In the genomic region with DNA sequence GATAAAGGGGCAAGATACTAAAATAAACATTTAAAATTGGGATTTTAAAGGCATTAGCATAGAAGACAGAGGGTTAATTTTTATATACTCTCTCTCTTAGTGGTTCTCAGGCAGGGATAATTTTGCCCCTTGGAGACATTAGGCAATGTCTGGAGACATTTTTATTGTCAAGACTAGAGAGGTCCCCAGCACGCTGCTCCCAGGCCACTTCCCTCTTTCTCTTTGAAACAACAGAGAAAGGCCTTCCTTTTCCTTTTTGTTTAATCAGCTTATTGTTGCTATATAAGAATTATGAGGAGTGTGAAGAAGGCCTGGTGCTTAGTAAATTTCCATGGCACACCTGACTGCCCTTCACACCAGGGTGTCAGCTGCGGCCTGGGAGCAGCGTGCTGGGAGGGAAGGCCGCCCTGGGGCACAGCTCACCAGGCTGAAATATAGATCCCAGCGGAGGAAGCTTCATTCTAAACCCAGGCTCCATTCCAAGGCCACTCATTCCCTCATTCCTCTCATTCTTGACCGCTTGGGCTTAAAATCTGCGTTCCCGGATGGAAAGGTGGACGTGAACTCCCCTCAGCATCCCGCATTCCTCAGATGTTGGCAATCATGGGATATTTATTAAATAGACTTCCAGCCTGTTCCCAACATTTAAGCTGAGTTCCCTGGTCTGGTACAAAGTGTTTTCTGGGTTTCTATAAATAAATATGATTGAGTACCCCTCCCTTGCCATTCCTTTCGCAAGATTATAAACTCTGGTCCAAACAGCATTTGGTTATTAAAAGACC, we compare ENCODE assay signal across 13 cellular contexts. TPM values are rescaled to one million over a fixed set of nuclear protein-coding genes. Genes with fewer than 3 reads are reported as not detected.
A peak's percentile ranks its signal among the peaks of the same experiment; 100 is the strongest.
DNase-seq lines count a peak whose midpoint lies in the region; ATAC-seq and TF ChIP-seq lines count a peak whose summit lies in the region.
"Had no signal": no experiment of that assay in that cellular context is flagged by ENCODE, and none has a peak within 500 bp of the region (broad histone marks: within the 10 kb centered on the region; RNA-seq: fewer than 3 reads in every experiment).

No MANE protein-coding gene starts in this region.

- no peaks in the 10 kb centered on the region for H3K79me2 ChIP-seq in PC-3 (ENCODE audit: low read length)

- H3K9me2 ChIP-seq in PC-3 (replicated peaks; ENCODE audit: low read length): no peaks in the 10 kb centered on the region

- CTCF ChIA-PET in PC-3 (lab: Charles Lee): no interaction called here

- intact Hi-C loops in ascending aorta (cut with DNase I) (loop anchor here (1.0 to 5.0 kb wide), 4 partner anchors 21 to 390 kb away; no protein-coding TSS in a partner anchor), PC-3 (cut with micrococcal nuclease) (no loop called here)

- peak in 2 of 4 donors; percentile 70 for TF ChIP-seq EP300 in upper lobe of left lung (IDR thresholded peaks at IDR 0.05)

- H3K9me3 ChIP-seq in ascending aorta (no peaks in the 10 kb centered on the region), muscle layer of duodenum (ENCODE audit: control insufficient read depth in 1 of 2, low read length in 2 of 2) (no peaks in the 10 kb centered on the region), upper lobe of left lung (no peaks in the 10 kb centered on the region), PC-3 (ENCODE audit: low read length) (no peaks in the 10 kb centered on the region)

- H3K4me1 ChIP-seq in ascending aorta: peaks cover 16 to 37% of the 10 kb centered on the region in 2 donors
- H3K4me1 ChIP-seq in muscle layer of duodenum (ENCODE audit: control insufficient read depth in 1 of 2, insufficient read depth in 2 of 2, low read length in 2 of 2): peaks cover 5 to 10% of the 10 kb centered on the region in 2 donors
- H3K4me1 ChIP-seq in upper lobe of left lung: no peaks in the 10 kb centered on the region
- H3K4me1 ChIP-seq in PC-3 (ENCODE audit: insufficient read depth, low read length): no peaks in the 10 kb centered on the region

- no peak overlapping the region for H3K4me2 ChIP-seq in PC-3 (ENCODE audit: low read length)

- ATAC-seq in upper lobe of left lung (ENCODE audit: low FRiP score in 2 of 2): peak in 1 of 2 donors; percentile 45
- ATAC-seq in HG03439 (IDR thresholded peaks at IDR 0.05; ENCODE audit: unreplicated experiment): no peak
- no peak for ATAC-seq in PC-3

- H3K9ac ChIP-seq in PC-3 (ENCODE audit: low read length): no peak overlapping the region

- WGBS in upper lobe of left lung, 2 donors: 78 to 81% methylated on average over 11 of the region's 11 CpGs

- H3K36me3 ChIP-seq in ascending aorta (no peaks in the 10 kb centered on the region), muscle layer of duodenum (ENCODE audit: control insufficient read depth in 1 of 2, insufficient read depth in 2 of 2, low read length in 2 of 2) (no peaks in the 10 kb centered on the region), upper lobe of left lung (no peaks in the 10 kb centered on the region), PC-3 (ENCODE audit: low read depth, low read length) (no peaks in the 10 kb centered on the region)

- BruUV-seq in PC-3 (replicated peaks; lab: Mats Ljungman, UMichigan): no TSS peak

- peak overlapping the region; percentile 94 to 96 for H3K27ac ChIP-seq in ascending aorta
- peak overlapping the region; percentile 56 for H3K27ac ChIP-seq in muscle layer of duodenum (ENCODE audit: low read length)
- peak overlapping the region; percentile 38 to 78 (median 76) for H3K27ac ChIP-seq in upper lobe of left lung
- H3K27ac ChIP-seq in PC-3 (ENCODE audit: low read length): no peak overlapping the region

- POLR2A ChIA-PET in PC-3 (lab: Charles Lee; ENCODE audit: unreplicated experiment): no interaction called here

- no peak overlapping the region for H2AFZ ChIP-seq in PC-3 (ENCODE audit: low read length)

- no peaks in the 10 kb centered on the region for H4K20me1 ChIP-seq in PC-3 (ENCODE audit: low read length)

- TF ChIP-seq CTCF in ascending aorta (IDR thresholded peaks at IDR 0.05) (no peak), upper lobe of left lung (IDR thresholded peaks at IDR 0.05) (no peak), PC-3 (conservative IDR thresholded peaks at IDR 0.05; ENCODE audit: low read depth, low read length) (no peak)

- no peak overlapping the region for H3K4me3 ChIP-seq in ascending aorta
- no peak overlapping the region for H3K4me3 ChIP-seq in muscle layer of duodenum (ENCODE audit: low read depth in 1 of 2, low read length in 2 of 2)
- H3K4me3 ChIP-seq in upper lobe of left lung: no peak overlapping the region
- H3K4me3 ChIP-seq in PC-3 (ENCODE audit: low read length): no peak overlapping the region

- TF ChIP-seq POLR2A in upper lobe of left lung (IDR thresholded peaks at IDR 0.05): no peak

- DNase-seq in MV-4-11 (lab: John Stamatoyannopoulos, UW) (peak; percentile 64), ascending aorta (ENCODE audit: low spot score in 2 of 2) (peak in 1 of 2 donors; percentile 88), upper lobe of left lung (peak in 1 of 2 donors; percentile 29), PC-3 (no peak), midbrain (lab: John Stamatoyannopoulos, UW) (no peak)
- DNase-seq: activated CD4-positive, alpha-beta T cell treated with anti-CD3 and anti-CD28 coated beads, Interleukin-2, amount 50 U/mL, for 1 hour; KBM-7; posterior cingulate gyrus; stimulated activated CD4-positive, alpha-beta T cell treated with anti-CD3 and anti-CD28 coated beads, Interleukin-4, amount 100 ng/mL, for 24 hours; stimulated activated naive CD4-positive, alpha-beta T cell had no signal

- no peaks in the 10 kb centered on the region for H3K27me3 ChIP-seq in ascending aorta
- H3K27me3 ChIP-seq in muscle layer of duodenum (ENCODE audit: low read depth, low read length): no peaks in the 10 kb centered on the region
- no peaks in the 10 kb centered on the region for H3K27me3 ChIP-seq in upper lobe of left lung
- no peaks in the 10 kb centered on the region for H3K27me3 ChIP-seq in PC-3 (ENCODE audit: low read length)

- no peaks in the 10 kb centered on the region for H3F3A ChIP-seq in PC-3 (ENCODE audit: low read length, unreplicated experiment)

RNA-seq across cellular contexts. Expression of gene SLC14A2, which starts 22.5 kb away (rescaled TPM):
- total RNA-seq in ascending aorta (not detected), upper lobe of left lung (under 1 TPM in 2 of 6 donors, not detected in 4; 0.10 to 0.29 TPM), PC-3 (2014; rRNA removed) (not detected in 2 replicates)
- total RNA-seq: lung microvascular endothelial cell had no signal
